8 cellular contexts compared by ENCODE assay signal in the genomic region with DNA sequence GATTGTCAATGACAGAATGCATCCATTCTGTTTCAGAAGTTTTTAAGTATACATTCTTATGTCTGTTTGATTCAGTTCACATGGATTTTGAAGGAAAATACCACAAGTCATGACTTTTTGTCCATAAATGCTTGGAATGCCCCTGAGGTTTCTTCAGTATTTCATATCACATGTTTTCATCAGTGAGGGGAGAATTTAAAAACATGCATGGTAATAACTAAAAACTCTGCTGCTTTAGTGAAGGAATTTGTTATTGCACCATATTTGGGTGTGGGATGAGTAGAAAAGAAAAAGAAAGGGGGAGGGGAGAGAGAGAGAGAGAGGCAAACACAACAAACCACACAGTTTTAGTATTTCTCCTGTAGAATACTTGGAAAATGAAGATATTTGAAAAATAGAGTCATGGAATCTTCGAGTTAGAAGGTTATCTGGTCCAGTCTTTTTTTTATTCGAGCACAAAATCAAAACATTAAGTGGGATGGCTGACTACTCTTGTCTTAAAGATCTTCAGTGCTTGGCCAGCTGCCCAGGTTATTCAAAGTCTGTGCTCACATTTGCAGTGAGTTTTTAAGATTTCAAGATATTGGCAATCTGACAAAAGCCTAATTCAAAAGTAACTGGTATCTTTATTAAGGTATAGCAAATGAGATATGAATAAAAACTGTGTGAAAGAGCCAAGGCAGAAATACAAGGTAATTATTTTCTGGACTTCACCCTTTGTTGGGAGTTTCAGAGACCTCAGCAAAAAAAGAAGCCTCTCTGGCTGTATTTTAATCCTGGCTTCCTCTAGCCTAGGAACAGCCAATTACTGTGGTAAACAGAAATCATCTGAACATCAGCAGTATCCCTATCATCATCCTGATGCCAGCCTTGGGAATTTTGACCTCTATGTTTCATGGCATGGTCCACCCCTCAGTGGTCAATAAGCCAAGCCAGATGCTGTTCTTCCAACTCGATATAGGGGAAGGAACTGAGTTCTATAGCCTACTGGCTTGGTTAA.
DNase-seq lines count a peak whose midpoint lies in the region; ATAC-seq and TF ChIP-seq lines count a peak whose summit lies in the region.
"Had no signal": no experiment of that assay in that cellular context is flagged by ENCODE, and none has a peak within 500 bp of the region (broad histone marks: within the 10 kb centered on the region; RNA-seq: fewer than 3 reads in every experiment).

No MANE protein-coding gene starts in this region.

- intact Hi-C loops in body of pancreas (cut with DNase I) = no loop called here

- TF ChIP-seq POLR2A in body of pancreas (IDR thresholded peaks at IDR 0.05) (no peak), upper lobe of left lung (IDR thresholded peaks at IDR 0.05) (no peak)

- no peak for TF ChIP-seq CTCF in body of pancreas (IDR thresholded peaks at IDR 0.05)
- TF ChIP-seq CTCF in upper lobe of left lung (IDR thresholded peaks at IDR 0.05) = no peak

- H3K27ac ChIP-seq in body of pancreas (no peak overlapping the region), upper lobe of left lung (peak overlapping the region; percentile 25 to 59 (median 47))

- H3K9me3 ChIP-seq in body of pancreas = no peaks in the 10 kb centered on the region
- no peaks in the 10 kb centered on the region for H3K9me3 ChIP-seq in upper lobe of left lung

- ATAC-seq in body of pancreas = no peak
- peak in 1 of 2 donors; percentile 77 for ATAC-seq in upper lobe of left lung (ENCODE audit: low FRiP score in 2 of 2)
- ATAC-seq in left lobe of liver = no peak
- ATAC-seq in HG03469 (IDR thresholded peaks at IDR 0.05; ENCODE audit: unreplicated experiment) = no peak
- ATAC-seq: K562 had no signal

- H3K4me1 ChIP-seq in body of pancreas (no peaks in the 10 kb centered on the region), upper lobe of left lung (peaks cover 0 to 9% (median 0%) of the 10 kb centered on the region in 4 donors)

- no peak overlapping the region for H3K4me3 ChIP-seq in body of pancreas
- H3K4me3 ChIP-seq in upper lobe of left lung = no peak overlapping the region
- H3K4me3 ChIP-seq: K562 had no signal

- H3K36me3 ChIP-seq in body of pancreas (replicated peaks in 1 of 2; ENCODE audit: insufficient read depth in 1 of 2, low read depth in 2 of 2) (no peaks in the 10 kb centered on the region), upper lobe of left lung (no peaks in the 10 kb centered on the region)

- peak in 1 of 4 donors; percentile 6 for TF ChIP-seq EP300 in upper lobe of left lung (IDR thresholded peaks at IDR 0.05)

- H3K27me3 ChIP-seq in body of pancreas (no peaks in the 10 kb centered on the region), upper lobe of left lung (no peaks in the 10 kb centered on the region)

- 62 to 76% methylated on average over 3 of the region's 3 CpGs for WGBS in body of pancreas, 2 donors
- 44 to 53% methylated on average over 3 of the region's 3 CpGs for WGBS in upper lobe of left lung, 2 donors

- DNase-seq in LHCN-M2 (ENCODE audit: low read depth) = peak; percentile 97
- DNase-seq in body of pancreas = peak in 3 of 4 donors; percentile 19 to 39 (median 28)
- peak; percentile 84 for DNase-seq in kidney tubule cell (ENCODE audit: low spot score)
- DNase-seq in upper lobe of left lung = peak in 1 of 2 donors; percentile 27
- no peak for DNase-seq in left lobe of liver (ENCODE audit: low spot score)
- DNase-seq in central memory CD4-positive, alpha-beta T cell = no peak

Comparison
In these comparisons a context has a peak if more than half of its experiments do, and no peak if none do; other contexts are left out.
1. DNase-seq: peak in LHCN-M2 (single experiment), body of pancreas (3 of 4) and kidney tubule cell (single experiment); none in left lobe of liver (single experiment) and central memory CD4-positive, alpha-beta T cell (single experiment).
2. H3K27ac ChIP-seq: peak in upper lobe of left lung (4 of 4); none in body of pancreas (0 of 4).